ENCODE assay signal across 14 cellular contexts in genomic region chr10:114479307-114479706, GRCh38.
A peak's percentile ranks its signal among the peaks of the same experiment; 100 is the strongest.
DNase-seq lines count a peak whose midpoint lies in the region; ATAC-seq and TF ChIP-seq lines count a peak whose summit lies in the region.
"Had no signal": no experiment of that assay in that cellular context is flagged by ENCODE, and none has a peak within 500 bp of the region (broad histone marks: within the 10 kb centered on the region; RNA-seq: fewer than 3 reads in every experiment).

No MANE protein-coding gene starts in this region.

- WGBS in heart left ventricle, 4 donors = 27 to 41% (median 36%) methylated on average over 6 of the region's 6 CpGs

- no peak for TF ChIP-seq CTCF in heart left ventricle (IDR thresholded peaks at IDR 0.05)
- no peak for TF ChIP-seq CTCF in nephron (IDR thresholded peaks at IDR 0.05; ENCODE audit: unreplicated experiment in 3 of 3)
- TF ChIP-seq CTCF in uterus (IDR thresholded peaks at IDR 0.05) = no peak

- no peak for DNase-seq in activated naive CD4-positive, alpha-beta T cell treated with anti-CD3 and anti-CD28 coated beads for 36 hours
- DNase-seq in heart left ventricle (peak in 4 of 5 donors; percentile 26 to 71 (median 44)), uterus (peak; percentile 40 to 65), kidney glomerular epithelial cell (lab: John Stamatoyannopoulos, UW) (no peak)
- DNase-seq: activated CD4-positive, alpha-beta T cell treated with anti-CD3 and anti-CD28 coated beads, Interleukin-2, amount 50 U/mL, for 48 hours; H7; IMR-90; mammary epithelial cell; SJCRH30 had no signal

- H3K27me3 ChIP-seq in heart left ventricle (no peaks in the 10 kb centered on the region), uterus (no peaks in the 10 kb centered on the region)
- H3K27me3 ChIP-seq: SJCRH30 had no signal

- intact Hi-C loops in activated naive CD4-positive, alpha-beta T cell treated with anti-CD3 and anti-CD28 coated beads for 36 hours (cut with micrococcal nuclease) = no loop called here
- intact Hi-C loops in heart left ventricle (cut with DNase I) = loop anchor here in 8 of 10 donors (2.0 to 10.0 kb wide), 9 partner anchors 38 to 345 kb away; partner anchors contain the start of gene FHIP2A (in 1 of the 8)
- intact Hi-C loops in uterus (cut with DNase I; ENCODE audit: low total_unique reads) = no loop called here

- H3K4me3 ChIP-seq in heart left ventricle (no peak overlapping the region), uterus (no peak overlapping the region)
- H3K4me3 ChIP-seq: GM12878, SJCRH30 had no signal

- no peaks in the 10 kb centered on the region for H3K9me3 Mint-ChIP-seq in activated naive CD4-positive, alpha-beta T cell treated with anti-CD3 and anti-CD28 coated beads, Interleukin-2, amount 50 U/mL, for 24 hours
- H3K9me3 Mint-ChIP-seq in activated naive CD4-positive, alpha-beta T cell treated with anti-CD3 and anti-CD28 coated beads for 36 hours = no peaks in the 10 kb centered on the region
- no peaks in the 10 kb centered on the region for H3K9me3 Mint-ChIP-seq in nephron

- peaks cover 9% of the 10 kb centered on the region for H3K36me3 Mint-ChIP-seq in activated naive CD4-positive, alpha-beta T cell treated with anti-CD3 and anti-CD28 coated beads, Interleukin-2, amount 50 U/mL, for 24 hours
- H3K36me3 Mint-ChIP-seq in activated naive CD4-positive, alpha-beta T cell treated with anti-CD3 and anti-CD28 coated beads for 36 hours (ENCODE audit: low read depth) = peaks cover 9% of the 10 kb centered on the region
- H3K36me3 Mint-ChIP-seq in nephron (ENCODE audit: low read depth) = peaks cover 20% of the 10 kb centered on the region

- CTCF ChIA-PET in activated naive CD4-positive, alpha-beta T cell treated with anti-CD3 and anti-CD28 coated beads for 36 hours (lab: Charles Lee) = interaction anchor here (1.0 to 5.3 kb wide), 6 partner anchors 7 to 175 kb away, joined by 3 to 38 read pairs (median 6); no protein-coding TSS in a partner anchor

- no peaks in the 10 kb centered on the region for H3K27me3 Mint-ChIP-seq in activated naive CD4-positive, alpha-beta T cell treated with anti-CD3 and anti-CD28 coated beads, Interleukin-2, amount 50 U/mL, for 24 hours
- H3K27me3 Mint-ChIP-seq in activated naive CD4-positive, alpha-beta T cell treated with anti-CD3 and anti-CD28 coated beads for 36 hours (ENCODE audit: low read depth) = no peaks in the 10 kb centered on the region
- no peaks in the 10 kb centered on the region for H3K27me3 Mint-ChIP-seq in nephron (ENCODE audit: low read depth)

- no peak overlapping the region for H3K4me3 Mint-ChIP-seq in activated naive CD4-positive, alpha-beta T cell treated with anti-CD3 and anti-CD28 coated beads, Interleukin-2, amount 50 U/mL, for 24 hours
- H3K4me3 Mint-ChIP-seq in activated naive CD4-positive, alpha-beta T cell treated with anti-CD3 and anti-CD28 coated beads for 36 hours = no peak overlapping the region
- H3K4me3 Mint-ChIP-seq in nephron = no peak overlapping the region

- H3K27ac Mint-ChIP-seq in activated naive CD4-positive, alpha-beta T cell treated with anti-CD3 and anti-CD28 coated beads, Interleukin-2, amount 50 U/mL, for 24 hours = peak overlapping the region; percentile 85
- H3K27ac Mint-ChIP-seq in activated naive CD4-positive, alpha-beta T cell treated with anti-CD3 and anti-CD28 coated beads for 36 hours = no peak overlapping the region
- peak overlapping the region; percentile 12 to 54 (median 35) for H3K27ac Mint-ChIP-seq in nephron

- H3K9me3 ChIP-seq in heart left ventricle (no peaks in the 10 kb centered on the region), uterus (no peaks in the 10 kb centered on the region)
- H3K9me3 ChIP-seq: SJCRH30 had no signal

- H3K4me1 ChIP-seq in heart left ventricle (peaks cover 3 to 93% (median 56%) of the 10 kb centered on the region in 12 donors), uterus (peaks cover 0 to 12% of the 10 kb centered on the region in 2 donors)
- H3K4me1 ChIP-seq: SJCRH30 had no signal

- H3K4me1 Mint-ChIP-seq in activated naive CD4-positive, alpha-beta T cell treated with anti-CD3 and anti-CD28 coated beads, Interleukin-2, amount 50 U/mL, for 24 hours = peaks cover 89% of the 10 kb centered on the region
- peaks cover 72% of the 10 kb centered on the region for H3K4me1 Mint-ChIP-seq in activated naive CD4-positive, alpha-beta T cell treated with anti-CD3 and anti-CD28 coated beads for 36 hours (ENCODE audit: low read depth)
- peaks cover 27% of the 10 kb centered on the region for H3K4me1 Mint-ChIP-seq in nephron

- TF ChIP-seq POLR2A in heart left ventricle (IDR thresholded peaks at IDR 0.05) = no peak
- no peak for TF ChIP-seq POLR2A in uterus (IDR thresholded peaks at IDR 0.05)

- H3K36me3 ChIP-seq in heart left ventricle (peaks cover 0 to 37% (median 9%) of the 10 kb centered on the region in 9 donors), uterus (no peaks in the 10 kb centered on the region)
- H3K36me3 ChIP-seq: SJCRH30 had no signal

- H3K27ac ChIP-seq in heart left ventricle (peak overlapping the region; percentile 14 to 85 (median 76)), uterus (peak overlapping the region; percentile 39 to 77)
- H3K27ac ChIP-seq: SJCRH30 had no signal

- ATAC-seq in heart left ventricle (peak; percentile 52 to 80 (median 72)), GM21367 (IDR thresholded peaks at IDR 0.05; ENCODE audit: unreplicated experiment) (no peak), HG03439 (IDR thresholded peaks at IDR 0.05; ENCODE audit: unreplicated experiment) (no peak)
- ATAC-seq: GM12878 had no signal

Comparison
In these comparisons a context has a peak if more than half of its experiments do, and no peak if none do; other contexts are left out.
1. DNase-seq: peak in heart left ventricle (4 of 5) and uterus (2 of 2); none in activated naive CD4-positive, alpha-beta T cell treated with anti-CD3 and anti-CD28 coated beads for 36 hours (single experiment) and kidney glomerular epithelial cell (single experiment).
2. ATAC-seq: peak in heart left ventricle (4 of 4); none in GM21367 (single experiment) and HG03439 (single experiment).
3. intact Hi-C loops: an anchor here in heart left ventricle (2.0 to 10.0 kb wide); none called in activated naive CD4-positive, alpha-beta T cell treated with anti-CD3 and anti-CD28 coated beads for 36 hours and uterus.